18 cellular contexts compared by ENCODE assay signal in genomic region chr6:5738211-5738610, GRCh38.
"Had no signal": no experiment of that assay in that cellular context is flagged by ENCODE, and none has a peak within 500 bp of the region (broad histone marks: within the 10 kb centered on the region; RNA-seq: fewer than 3 reads in every experiment).

No MANE protein-coding gene starts in this region.

- ATAC-seq: foreskin keratinocyte, gastroesophageal sphincter, heart right ventricle, left cardiac atrium, left lung, left ventricle myocardium superior, lower lobe of right lung, mucosa of descending colon had no signal

- H3K36me3 Mint-ChIP-seq: mesothelial cell of epicardium had no signal

- DNase-seq: dermis blood vessel endothelial cell; dorsolateral prefrontal cortex; effector CD4-positive, alpha-beta T cell; effector memory CD4-positive, alpha-beta T cell; foreskin keratinocyte; head of caudate nucleus; heart right ventricle; hypothalamus; immature natural killer cell; left cardiac atrium; left lung; left ventricle myocardium superior; lower lobe of right lung; mesenchymal stem cell; mucosa of descending colon; naive B cell had no signal

- H3K27ac Mint-ChIP-seq: mesothelial cell of epicardium had no signal

- H3K4me1 Mint-ChIP-seq: mesothelial cell of epicardium had no signal

- H3K4me3 Mint-ChIP-seq: immature natural killer cell, mesothelial cell of epicardium, naive B cell had no signal

- H3K27me3 Mint-ChIP-seq: naive B cell had no signal

- H3K9me3 Mint-ChIP-seq: immature natural killer cell, mesothelial cell of epicardium, naive B cell had no signal
